ENCODE assay signal across 13 cellular contexts in genomic region chr17:73281926-73282325, GRCh38.
A peak's percentile ranks its signal among the peaks of the same experiment; 100 is the strongest.
DNase-seq lines count a peak whose midpoint lies in the region; ATAC-seq and TF ChIP-seq lines count a peak whose summit lies in the region.
"Had no signal": no experiment of that assay in that cellular context is flagged by ENCODE, and none has a peak within 500 bp of the region (broad histone marks: within the 10 kb centered on the region; RNA-seq: fewer than 3 reads in every experiment).

No MANE protein-coding gene starts in this region.

- H3K9ac ChIP-seq in stomach smooth muscle (ENCODE audit: low read length in 2 of 2) (no peak overlapping the region), MM.1S (ENCODE audit: low read length) (no peak overlapping the region)

- H4K20me1 ChIP-seq in MM.1S (ENCODE audit: insufficient read depth, low read length), result no peaks in the 10 kb centered on the region

- no peak overlapping the region for H3K4me2 ChIP-seq in MM.1S (ENCODE audit: low read depth, low read length)

- ATAC-seq in HG02588 (IDR thresholded peaks at IDR 0.05; ENCODE audit: unreplicated experiment) (peak; percentile 94), HG03520 (IDR thresholded peaks at IDR 0.05; ENCODE audit: unreplicated experiment) (peak; percentile 95)
- ATAC-seq: Panc1 had no signal

- H3K4me3 ChIP-seq in stomach smooth muscle (ENCODE audit: low read length in 2 of 2), result no peak overlapping the region
- H3K4me3 ChIP-seq in MM.1S (ENCODE audit: low read length), result no peak overlapping the region

- no peaks in the 10 kb centered on the region for H3K27me3 ChIP-seq in stomach smooth muscle (ENCODE audit: control insufficient read depth in 1 of 2, insufficient read depth in 2 of 2, low read length in 2 of 2)
- no peaks in the 10 kb centered on the region for H3K27me3 ChIP-seq in MM.1S (replicated peaks; ENCODE audit: insufficient read depth, low read length)

- peak overlapping the region; percentile 49 for H3K27ac ChIP-seq in stomach smooth muscle (ENCODE audit: low read length)
- H3K27ac ChIP-seq in MM.1S (ENCODE audit: low read length), result no peak overlapping the region

- no peaks in the 10 kb centered on the region for H3F3A ChIP-seq in MM.1S (ENCODE audit: insufficient read depth, low read length)

- H3K36me3 ChIP-seq in stomach smooth muscle (ENCODE audit: control insufficient read depth in 2 of 2, insufficient read depth in 2 of 2, low read length in 2 of 2) (peaks cover 14 to 20% of the 10 kb centered on the region in 2 donors), MM.1S (replicated peaks; ENCODE audit: insufficient read depth, low read length) (no peaks in the 10 kb centered on the region)

- no peaks in the 10 kb centered on the region for H3K9me3 ChIP-seq in stomach smooth muscle (ENCODE audit: control insufficient read depth in 2 of 2, low read length in 2 of 2)
- no peaks in the 10 kb centered on the region for H3K9me3 ChIP-seq in MM.1S (replicated peaks; ENCODE audit: insufficient read depth, low read length)

- H3K4me1 ChIP-seq in stomach smooth muscle (ENCODE audit: control insufficient read depth, insufficient read depth, low read length) (peaks cover 60% of the 10 kb centered on the region), MM.1S (ENCODE audit: low read length) (no peaks in the 10 kb centered on the region)

- TF ChIP-seq CTCF in MM.1S (IDR thresholded peaks at IDR 0.05; ENCODE audit: low read length), result no peak

- no peak overlapping the region for H2AFZ ChIP-seq in MM.1S (ENCODE audit: low read length)

- peak; percentile 40 for DNase-seq in NCI-H2171 treated with DMSO at 0.1 percent for 48 hours (lab: John Stamatoyannopoulos, UW)
- no peak for DNase-seq in NCI-H2171 (lab: John Stamatoyannopoulos, UW)
- no peak for DNase-seq in MM.1S
- no peak for DNase-seq in NCI-H187 (lab: John Stamatoyannopoulos, UW)
- no peak for DNase-seq in NCI-H1105 treated with DMSO at 0.1 percent for 48 hours (lab: John Stamatoyannopoulos, UW)
- DNase-seq: 8988T; activated CD4-positive, alpha-beta memory T cell treated with anti-CD3 and anti-CD28 coated beads for 36 hours; foreskin melanocyte; KBM-7 had no signal

- H3K79me2 ChIP-seq in MM.1S (ENCODE audit: low read length), result no peaks in the 10 kb centered on the region

- no peaks in the 10 kb centered on the region for H3K9me2 ChIP-seq in MM.1S (replicated peaks; ENCODE audit: insufficient read depth, low read length)
